23 cellular contexts compared by ENCODE assay signal in genomic region chr2:28824207-28824606, GRCh38. TPM values are rescaled to one million over a fixed set of nuclear protein-coding genes. Genes with fewer than 3 reads are reported as not detected.
DNase-seq lines count a peak whose midpoint lies in the region; ATAC-seq and TF ChIP-seq lines count a peak whose summit lies in the region.
"Had no signal": no experiment of that assay in that cellular context is flagged by ENCODE, and none has a peak within 500 bp of the region (broad histone marks: within the 10 kb centered on the region; RNA-seq: fewer than 3 reads in every experiment).

No MANE protein-coding gene starts in this region.

- no peak overlapping the region for H3K4me2 ChIP-seq in HCT116 (ENCODE audit: low read length)
- H3K4me2 ChIP-seq: BLaER1 had no signal

- POLR2A ChIA-PET in HCT116 (lab: Charles Lee): no interaction called here

- TF ChIP-seq CTCF in HCT116 (IDR thresholded peaks at IDR 0.05 in 2 of 3, conservative IDR thresholded peaks at IDR 0.05 in 1 of 3; ENCODE audit: borderline replicate concordance in 1 of 3, insufficient read depth in 1 of 3, low read depth in 2 of 3, low read length in 2 of 3) (no peak), chondrocyte (IDR thresholded peaks at IDR 0.05) (no peak)

- H3K9me3 Mint-ChIP-seq in chondrocyte (ENCODE audit: low read depth): no peaks in the 10 kb centered on the region
- H3K9me3 Mint-ChIP-seq in activated CD4-positive, alpha-beta T cell treated with anti-CD3 and anti-CD28 coated beads, Interleukin-2, amount 10 ng/mL, durations not matched to agents 24 days and 14 days: no peaks in the 10 kb centered on the region
- H3K9me3 Mint-ChIP-seq: CD14-positive monocyte; CD4-positive, alpha-beta memory T cell; CD4-positive, CD25-positive, alpha-beta regulatory T cell; CD8-positive, alpha-beta memory T cell had no signal

- no peaks in the 10 kb centered on the region for H4K20me1 ChIP-seq in HCT116 (ENCODE audit: insufficient read depth)
- H4K20me1 ChIP-seq: BLaER1 had no signal

- H3K4me1 ChIP-seq in HCT116 (ENCODE audit: control insufficient read depth in 1 of 2, insufficient read depth in 2 of 2, low read length in 2 of 2): peaks cover 0 to 8% of the 10 kb centered on the region in 2 experiments; a peak in 2 of 4 replicates
- H3K4me1 ChIP-seq: BE2C, BLaER1 had no signal

- no peaks in the 10 kb centered on the region for H3K36me3 Mint-ChIP-seq in chondrocyte (ENCODE audit: low read depth)
- no peaks in the 10 kb centered on the region for H3K36me3 Mint-ChIP-seq in activated CD4-positive, alpha-beta T cell treated with anti-CD3 and anti-CD28 coated beads, Interleukin-2, amount 10 ng/mL, durations not matched to agents 24 days and 14 days (ENCODE audit: low read depth)
- H3K36me3 Mint-ChIP-seq: CD14-positive monocyte; CD4-positive, alpha-beta memory T cell; CD4-positive, CD25-positive, alpha-beta regulatory T cell; CD8-positive, alpha-beta memory T cell had no signal

- RAD21 ChIA-PET in HCT116 (lab: Charles Lee; ENCODE audit: low non-redundant PET in 1 of 2, low total read pairs in 2 of 2, uncharacterized antibody in 2 of 2, unreplicated experiment in 2 of 2): no interaction called here

- H3K27me3 ChIP-seq in HCT116 (ENCODE audit: insufficient read depth, low read length): no peaks in the 10 kb centered on the region
- H3K27me3 ChIP-seq: BE2C, BLaER1 had no signal

- H3K4me3 ChIP-seq in HCT116 (replicated peaks in 1 of 2; ENCODE audit: low read depth in 1 of 2, low read length in 2 of 2): no peak overlapping the region
- H3K4me3 ChIP-seq: BLaER1, GM12878 had no signal

- intact Hi-C loops in HCT116 (cut with micrococcal nuclease): no loop called here
- intact Hi-C loops in activated CD4-positive, alpha-beta T cell treated with anti-CD3 and anti-CD28 coated beads, Interleukin-2, amount 10 ng/mL, durations not matched to agents 24 days and 14 days (cut with micrococcal nuclease): loop anchor here (5.0 to 10.0 kb wide), 4 partner anchors 73 to 1018 kb away; no protein-coding TSS in a partner anchor

- no peaks in the 10 kb centered on the region for H3K9me3 ChIP-seq in HCT116 (ENCODE audit: control insufficient read depth in 1 of 2, insufficient read depth in 1 of 2, low read depth in 1 of 2, low read length in 2 of 2)
- H3K9me3 ChIP-seq: BE2C, BLaER1 had no signal

- no peak overlapping the region for H3K9ac ChIP-seq in HCT116 (ENCODE audit: low read length)
- H3K9ac ChIP-seq: BLaER1 had no signal

- H3K4me3 Mint-ChIP-seq in chondrocyte (ENCODE audit: unreplicated experiment): no peak overlapping the region
- H3K4me3 Mint-ChIP-seq in activated CD4-positive, alpha-beta T cell treated with anti-CD3 and anti-CD28 coated beads, Interleukin-2, amount 10 ng/mL, durations not matched to agents 24 days and 14 days: no peak overlapping the region
- H3K4me3 Mint-ChIP-seq: CD14-positive monocyte; CD4-positive, alpha-beta memory T cell; CD4-positive, CD25-positive, alpha-beta regulatory T cell; CD8-positive, alpha-beta memory T cell had no signal

- DNase-seq in HCT116 (ENCODE audit: low read depth, low spot score) (no peak), NAMALWA (ENCODE audit: low spot score) (peak; percentile 21), chondrocyte (ENCODE audit: low spot score) (no peak), Kasumi-1 (lab: John Stamatoyannopoulos, UW) (no peak)
- DNase-seq in activated CD4-positive, alpha-beta T cell treated with anti-CD3 and anti-CD28 coated beads, Interleukin-2, amount 10 ng/mL, durations not matched to agents 24 days and 14 days: no peak
- DNase-seq: 8988T; ACHN; BE2C; C1 segment of cervical spinal cord; CD4-positive, alpha-beta memory T cell; CD4-positive, CD25-positive, alpha-beta regulatory T cell; CD8-positive, alpha-beta memory T cell; COR-L47; DMS 273 treated with DMSO at 0.1 percent for 48 hours; DMS153; DMS53; DMS79; DND-41; EL; GDM1 had no signal

- H3K4me1 Mint-ChIP-seq in chondrocyte (ENCODE audit: low read depth): peaks cover 7% of the 10 kb centered on the region
- H3K4me1 Mint-ChIP-seq in activated CD4-positive, alpha-beta T cell treated with anti-CD3 and anti-CD28 coated beads, Interleukin-2, amount 10 ng/mL, durations not matched to agents 24 days and 14 days: peaks cover 8% of the 10 kb centered on the region

- no peaks in the 10 kb centered on the region for H3K9me2 ChIP-seq in HCT116 (ENCODE audit: insufficient read depth)

- no peaks in the 10 kb centered on the region for H3K27me3 Mint-ChIP-seq in chondrocyte (ENCODE audit: low read depth)
- peaks cover 5% of the 10 kb centered on the region for H3K27me3 Mint-ChIP-seq in activated CD4-positive, alpha-beta T cell treated with anti-CD3 and anti-CD28 coated beads, Interleukin-2, amount 10 ng/mL, durations not matched to agents 24 days and 14 days
- H3K27me3 Mint-ChIP-seq: CD4-positive, alpha-beta memory T cell had no signal

- no peak overlapping the region for H2AFZ ChIP-seq in HCT116 (ENCODE audit: low read depth, low read length, poor library complexity, severe bottlenecking)

- CTCF ChIA-PET in HCT116 (lab: Charles Lee): no interaction called here

- no peak overlapping the region for H3K27ac ChIP-seq in HCT116 (ENCODE audit: low read depth, low read length)
- H3K27ac ChIP-seq: BLaER1 had no signal

- H3K36me3 ChIP-seq in HCT116 (ENCODE audit: control insufficient read depth in 1 of 2, insufficient read depth in 2 of 2, low read length in 2 of 2): no peaks in the 10 kb centered on the region
- H3K36me3 ChIP-seq: BE2C, BLaER1 had no signal

- TF ChIP-seq POLR2A in HCT116 (IDR thresholded peaks at IDR 0.05; ENCODE audit: borderline replicate concordance, extremely low read depth, insufficient read depth, insufficient read length): no peak

- BruUV-seq in HCT116 (replicated peaks; lab: Mats Ljungman, UMichigan): no TSS peak

- ATAC-seq in HCT116: peak; percentile 54; the same call in 1 of the 2 replicates
- ATAC-seq: GM12878 had no signal

- no peak for TF ChIP-seq RAD21 in HCT116 (IDR thresholded peaks at IDR 0.05; ENCODE audit: low read depth)

- no peaks in the 10 kb centered on the region for H3K79me2 ChIP-seq in HCT116 (ENCODE audit: insufficient read depth, low read length)

- peak overlapping the region; percentile 74 for H3K27ac Mint-ChIP-seq in chondrocyte (ENCODE audit: unreplicated experiment)
- no peak overlapping the region for H3K27ac Mint-ChIP-seq in activated CD4-positive, alpha-beta T cell treated with anti-CD3 and anti-CD28 coated beads, Interleukin-2, amount 10 ng/mL, durations not matched to agents 24 days and 14 days
- H3K27ac Mint-ChIP-seq: CD14-positive monocyte; CD4-positive, alpha-beta memory T cell; CD4-positive, CD25-positive, alpha-beta regulatory T cell; CD8-positive, alpha-beta memory T cell had no signal

TF ChIP-seq in HCT116, 20 proteins besides CTCF, POLR2A, EP300 and RAD21:
- no peak for TF ChIP-seq TCF7L2 (IDR thresholded peaks at IDR 0.05; ENCODE audit: borderline replicate concordance, extremely low read depth, insufficient read depth, insufficient read length)

RNA-seq across cellular contexts. Expression of gene SPDYA, which starts 13.6 kb away (rescaled TPM):
- total RNA-seq in HCT116 (2021; ENCODE audit: unreplicated experiment) (1.2 TPM), chondrocyte (1.6 to 3.4 TPM (median 1.6 TPM) in 3 replicates)
- 0.12 and 0.25 TPM in 2 replicates for polyA plus RNA-seq in HCT116 (2012)
- 1.9 TPM in 2 replicates for total RNA-seq in activated CD4-positive, alpha-beta T cell treated with anti-CD3 and anti-CD28 coated beads, Interleukin-2, amount 10 ng/mL, durations not matched to agents 24 days and 14 days
- polyA plus RNA-seq: CD14-positive monocyte had no signal

RNA-seq across cellular contexts. Expression of gene TRMT61B, which starts 45.9 kb away (rescaled TPM):
- 12.8 TPM for total RNA-seq in HCT116 (2021; ENCODE audit: unreplicated experiment)
- 6.1 and 8.8 TPM in 2 replicates for polyA plus RNA-seq in HCT116 (2012)
- total RNA-seq in chondrocyte: 8.8 to 12.5 TPM (median 10.1 TPM) in 3 replicates
- total RNA-seq in activated CD4-positive, alpha-beta T cell treated with anti-CD3 and anti-CD28 coated beads, Interleukin-2, amount 10 ng/mL, durations not matched to agents 24 days and 14 days: 18.9 and 20.1 TPM in 2 replicates
